16 cellular contexts compared by ENCODE assay signal in genomic region chr14:100577986-100578431, GRCh38. TPM values are rescaled to one million over a fixed set of nuclear protein-coding genes. Genes with fewer than 3 reads are reported as not detected.
"Had no signal": no experiment of that assay in that cellular context is flagged by ENCODE, and none has a peak within 500 bp of the region (broad histone marks: within the 10 kb centered on the region; RNA-seq: fewer than 3 reads in every experiment).

No MANE protein-coding gene starts in this region.

- H3K27ac ChIP-seq: adrenal gland, heart right ventricle, testis had no signal

- H3K4me1 Mint-ChIP-seq: activated B cell treated with CpG ODN at 0.5 μM for 24 hours; activated CD4-positive, alpha-beta T cell treated with anti-CD3 and anti-CD28 coated beads, Interleukin-2, amount 10 ng/mL, durations not matched to agents 7 days and 5 days; activated CD8-positive, alpha-beta memory T cell treated with anti-CD3 and anti-CD28 coated beads, Interleukin-2, amount 10 ng/mL, durations not matched to agents 7 days and 5 days had no signal

- H3K27me3 ChIP-seq: adrenal gland, testis had no signal

- H3K4me3 Mint-ChIP-seq: activated B cell treated with CpG ODN at 0.5 μM for 24 hours; activated CD4-positive, alpha-beta T cell treated with anti-CD3 and anti-CD28 coated beads, Interleukin-2, amount 10 ng/mL, durations not matched to agents 7 days and 5 days; activated CD8-positive, alpha-beta memory T cell treated with anti-CD3 and anti-CD28 coated beads, Interleukin-2, amount 10 ng/mL, durations not matched to agents 7 days and 5 days; activated T-cell treated with anti-CD3 and anti-CD28 coated beads, Interleukin-2, amount 50 U/mL, for 4 hours; naive B cell; T-helper 1 cell treated with Interleukin-12 subunit alpha and Interleukin-12 subunit beta and Interleukin-4 antibody, amounts not matched to agents 30 μg/mL and 1 μg/mL, for 36 hours had no signal

- ATAC-seq: activated CD8-positive, alpha-beta memory T cell treated with anti-CD3 and anti-CD28 coated beads, Interleukin-2, amount 10 ng/mL, durations not matched to agents 7 days and 5 days; activated T-cell treated with anti-CD3 and anti-CD28 coated beads, Interleukin-2, amount 50 U/mL, for 4 hours; heart right ventricle had no signal

- H3K9me3 Mint-ChIP-seq: activated CD4-positive, alpha-beta T cell treated with anti-CD3 and anti-CD28 coated beads, Interleukin-2, amount 10 ng/mL, durations not matched to agents 7 days and 5 days; activated T-cell treated with anti-CD3 and anti-CD28 coated beads, Interleukin-2, amount 50 U/mL, for 4 hours; T-helper 1 cell treated with Interleukin-12 subunit alpha and Interleukin-12 subunit beta and Interleukin-4 antibody, amounts not matched to agents 30 μg/mL and 1 μg/mL, for 36 hours had no signal

- H3K4me3 ChIP-seq: adrenal gland, heart right ventricle, testis had no signal

- H3K4me1 ChIP-seq: adrenal gland, heart right ventricle had no signal

- H3K36me3 ChIP-seq: adrenal gland, heart right ventricle had no signal

- H3K36me3 Mint-ChIP-seq: activated CD8-positive, alpha-beta memory T cell treated with anti-CD3 and anti-CD28 coated beads, Interleukin-2, amount 10 ng/mL, durations not matched to agents 7 days and 5 days; naive B cell had no signal

- H3K9me3 ChIP-seq: adrenal gland, testis had no signal

- H3K27ac Mint-ChIP-seq: activated B cell treated with CpG ODN at 0.5 μM for 24 hours; activated CD4-positive, alpha-beta T cell treated with anti-CD3 and anti-CD28 coated beads, Interleukin-2, amount 10 ng/mL, durations not matched to agents 7 days and 5 days; activated CD8-positive, alpha-beta memory T cell treated with anti-CD3 and anti-CD28 coated beads, Interleukin-2, amount 10 ng/mL, durations not matched to agents 7 days and 5 days; naive B cell; progenitor cell of endocrine pancreas; T-helper 1 cell treated with Interleukin-12 subunit alpha and Interleukin-12 subunit beta and Interleukin-4 antibody, amounts not matched to agents 30 μg/mL and 1 μg/mL, for 36 hours had no signal

- H3K27me3 Mint-ChIP-seq: activated B cell treated with CpG ODN at 0.5 μM for 24 hours; activated CD4-positive, alpha-beta T cell treated with anti-CD3 and anti-CD28 coated beads, Interleukin-2, amount 10 ng/mL, durations not matched to agents 7 days and 5 days; activated CD8-positive, alpha-beta memory T cell treated with anti-CD3 and anti-CD28 coated beads, Interleukin-2, amount 10 ng/mL, durations not matched to agents 7 days and 5 days had no signal

- DNase-seq: activated B cell treated with CpG ODN at 0.5 μM for 24 hours; activated CD4-positive, alpha-beta T cell treated with anti-CD3 and anti-CD28 coated beads, Interleukin-2, amount 10 ng/mL, durations not matched to agents 7 days and 5 days; activated CD8-positive, alpha-beta memory T cell treated with anti-CD3 and anti-CD28 coated beads, Interleukin-2, amount 10 ng/mL, durations not matched to agents 7 days and 5 days; activated T-cell treated with anti-CD3 and anti-CD28 coated beads, Interleukin-2, amount 50 U/mL, for 4 hours; central memory CD4-positive, alpha-beta T cell; cortex of kidney; effector CD8-positive, alpha-beta T cell; islet precursor cell; naive B cell; stimulated activated CD4-positive, alpha-beta T cell treated with anti-CD3 and anti-CD28 coated beads, Interleukin-2, amount 100 ng/mL, for 48 hours; stimulated activated naive CD4-positive, alpha-beta T cell treated with Interleukin-2 at 50 U/mL for 16 hours; testis had no signal

RNA-seq across cellular contexts. Expression of gene BEGAIN, which starts 9.2 kb away (rescaled TPM):
- total RNA-seq: activated B cell treated with CpG ODN at 0.5 μM for 24 hours had no signal
